In genomic region chr6:17957488-17957887, GRCh38 we compare ENCODE assay signal across 11 cellular contexts. TPM values are rescaled to one million over a fixed set of nuclear protein-coding genes. Genes with fewer than 3 reads are reported as not detected.
A peak's percentile ranks its signal among the peaks of the same experiment; 100 is the strongest.
DNase-seq lines count a peak whose midpoint lies in the region; ATAC-seq and TF ChIP-seq lines count a peak whose summit lies in the region.
"Had no signal": no experiment of that assay in that cellular context is flagged by ENCODE, and none has a peak within 500 bp of the region (broad histone marks: within the 10 kb centered on the region; RNA-seq: fewer than 3 reads in every experiment).

No MANE protein-coding gene starts in this region.

- no peaks in the 10 kb centered on the region for H3K4me1 Mint-ChIP-seq in T-helper 2 cell treated with Interferon-gamma antibody and Interleukin-4, amounts not matched to agents 5 μg/mL and 100 μg/mL, for 36 hours (ENCODE audit: low read depth)
- H3K4me1 Mint-ChIP-seq: activated CD8-positive, alpha-beta memory T cell treated with anti-CD3 and anti-CD28 coated beads, Interleukin-2, amount 10 ng/mL, durations not matched to agents 7 days and 5 days had no signal

- H3K4me3 ChIP-seq in heart right ventricle (no peak overlapping the region), OCI-LY7 (ENCODE audit: low read depth, low read length, poor library complexity, severe bottlenecking) (no peak overlapping the region), stomach (no peak overlapping the region)

- peaks cover 3% of the 10 kb centered on the region for H3K27me3 Mint-ChIP-seq in T-helper 2 cell treated with Interferon-gamma antibody and Interleukin-4, amounts not matched to agents 5 μg/mL and 100 μg/mL, for 36 hours (ENCODE audit: low read depth)
- H3K27me3 Mint-ChIP-seq: dendritic cell treated with granulocyte-macrophage colony-stimulating factor and Interleukin-4, amounts not matched to agents 40 ng/mL and 50 ng/mL, for 4 days had no signal

- H3K27ac ChIP-seq in heart right ventricle (peak overlapping the region in 6 of 10 donors; percentile 15 to 64 (median 55)), OCI-LY7 (ENCODE audit: low read depth, low read length, poor library complexity, severe bottlenecking) (no peak overlapping the region), stomach (no peak overlapping the region)

- H3K4me2 ChIP-seq in OCI-LY7 (ENCODE audit: low read length), result no peak overlapping the region

- no peak overlapping the region for H2AFZ ChIP-seq in OCI-LY7 (ENCODE audit: low read length)

- ATAC-seq in heart right ventricle (peak in 2 of 8 donors; percentile 18 to 39), HG03439 (IDR thresholded peaks at IDR 0.05; ENCODE audit: unreplicated experiment) (peak; percentile 61)
- ATAC-seq: activated CD8-positive, alpha-beta memory T cell treated with anti-CD3 and anti-CD28 coated beads, Interleukin-2, amount 10 ng/mL, durations not matched to agents 7 days and 5 days had no signal

- BruUV-seq in OCI-LY7 (replicated peaks; lab: Mats Ljungman, UMichigan), result no TSS peak

- H3K27ac Mint-ChIP-seq in T-helper 2 cell treated with Interferon-gamma antibody and Interleukin-4, amounts not matched to agents 5 μg/mL and 100 μg/mL, for 36 hours, result no peak overlapping the region
- H3K27ac Mint-ChIP-seq: activated CD8-positive, alpha-beta memory T cell treated with anti-CD3 and anti-CD28 coated beads, Interleukin-2, amount 10 ng/mL, durations not matched to agents 7 days and 5 days; dendritic cell treated with granulocyte-macrophage colony-stimulating factor and Interleukin-4, amounts not matched to agents 40 ng/mL and 50 ng/mL, for 4 days had no signal

- no peaks in the 10 kb centered on the region for H3K36me3 Mint-ChIP-seq in T-helper 2 cell treated with Interferon-gamma antibody and Interleukin-4, amounts not matched to agents 5 μg/mL and 100 μg/mL, for 36 hours (ENCODE audit: low read depth)
- H3K36me3 Mint-ChIP-seq: activated CD8-positive, alpha-beta memory T cell treated with anti-CD3 and anti-CD28 coated beads, Interleukin-2, amount 10 ng/mL, durations not matched to agents 7 days and 5 days had no signal

- no peaks in the 10 kb centered on the region for H3K9me3 ChIP-seq in heart right ventricle
- H3K9me3 ChIP-seq in OCI-LY7 (ENCODE audit: low read length), result no peaks in the 10 kb centered on the region
- no peaks in the 10 kb centered on the region for H3K9me3 ChIP-seq in stomach

- intact Hi-C loops in heart right ventricle (cut with DNase I) (no loop called here), cardiac septum (cut with DNase I) (no loop called here), OCI-LY7 (cut with micrococcal nuclease; ENCODE audit: unreplicated experiment) (no loop called here), stomach (cut with DNase I; ENCODE audit: low total_unique reads) (no loop called here)

- CTCF ChIA-PET in OCI-LY7 (lab: Charles Lee; ENCODE audit: unreplicated experiment), result interaction anchor here (0.6 kb wide), 1 partner anchor 89 kb away, joined by 3 read pairs; no protein-coding TSS in a partner anchor

- H3K36me3 ChIP-seq in heart right ventricle, result peaks cover 0 to 9% (median 0%) of the 10 kb centered on the region in 9 donors
- H3K36me3 ChIP-seq in OCI-LY7 (ENCODE audit: insufficient read depth, low read length), result no peaks in the 10 kb centered on the region
- peaks cover 0 to 4% (median 0%) of the 10 kb centered on the region in 4 donors for H3K36me3 ChIP-seq in stomach

- no peak for TF ChIP-seq POLR2A in stomach (IDR thresholded peaks at IDR 0.05)

- H3K9me3 Mint-ChIP-seq in T-helper 2 cell treated with Interferon-gamma antibody and Interleukin-4, amounts not matched to agents 5 μg/mL and 100 μg/mL, for 36 hours, result no peaks in the 10 kb centered on the region
- H3K9me3 Mint-ChIP-seq: dendritic cell treated with granulocyte-macrophage colony-stimulating factor and Interleukin-4, amounts not matched to agents 40 ng/mL and 50 ng/mL, for 4 days had no signal

- no peak overlapping the region for H3K4me3 Mint-ChIP-seq in T-helper 2 cell treated with Interferon-gamma antibody and Interleukin-4, amounts not matched to agents 5 μg/mL and 100 μg/mL, for 36 hours
- H3K4me3 Mint-ChIP-seq: activated CD8-positive, alpha-beta memory T cell treated with anti-CD3 and anti-CD28 coated beads, Interleukin-2, amount 10 ng/mL, durations not matched to agents 7 days and 5 days; dendritic cell treated with granulocyte-macrophage colony-stimulating factor and Interleukin-4, amounts not matched to agents 40 ng/mL and 50 ng/mL, for 4 days had no signal

- H3K27me3 ChIP-seq in heart right ventricle, result no peaks in the 10 kb centered on the region
- no peaks in the 10 kb centered on the region for H3K27me3 ChIP-seq in stomach

- no peak for TF ChIP-seq CTCF in heart right ventricle (IDR thresholded peaks at IDR 0.05)
- no peak for TF ChIP-seq CTCF in OCI-LY7 (conservative IDR thresholded peaks at IDR 0.05; ENCODE audit: low read length)
- TF ChIP-seq CTCF in stomach (IDR thresholded peaks at IDR 0.05), result no peak

- POLR2A ChIA-PET in OCI-LY7 (lab: Charles Lee), result interaction anchor here (0.6 to 0.7 kb wide), 3 partner anchors 70 to 1112 kb away, joined by 3 read pairs; no protein-coding TSS in a partner anchor

- DNase-seq in heart right ventricle (no peak), cardiac septum (ENCODE audit: low spot score) (no peak), foreskin melanocyte (peak; percentile 32), superior temporal gyrus (ENCODE audit: extremely low spot score) (peak; percentile 36), OCI-LY7 (ENCODE audit: low spot score) (no peak), stomach (no peak)
- no peak for DNase-seq in T-helper 2 cell treated with Interferon-gamma antibody and Interleukin-4, amounts not matched to agents 5 μg/mL and 100 μg/mL, for 36 hours (ENCODE audit: low spot score)
- DNase-seq: activated CD8-positive, alpha-beta memory T cell treated with anti-CD3 and anti-CD28 coated beads, Interleukin-2, amount 10 ng/mL, durations not matched to agents 7 days and 5 days; NCI-H1105 had no signal

- H3K4me1 ChIP-seq in heart right ventricle (peaks cover 4 to 70% (median 53%) of the 10 kb centered on the region in 9 donors), OCI-LY7 (ENCODE audit: insufficient read depth, low read length, poor library complexity, severe bottlenecking) (no peaks in the 10 kb centered on the region), stomach (peaks cover 0 to 51% (median 35%) of the 10 kb centered on the region in 4 donors)

- H3K9me2 ChIP-seq in OCI-LY7 (ENCODE audit: insufficient read depth, low read length), result no peaks in the 10 kb centered on the region

- no peak for TF ChIP-seq EP300 in stomach (IDR thresholded peaks at IDR 0.05)

- H3K79me2 ChIP-seq in OCI-LY7 (ENCODE audit: insufficient read depth, low read depth, low read length), result no peaks in the 10 kb centered on the region

- 6 to 25% methylated on average over 1 of the region's 1 CpG for WGBS in heart right ventricle, 2 donors
- 6 to 25% (median 19%) methylated on average over 1 of the region's 1 CpG for WGBS in stomach, 5 donors

- H4K20me1 ChIP-seq in OCI-LY7 (ENCODE audit: insufficient read depth, low read length), result no peaks in the 10 kb centered on the region

RNA-seq across cellular contexts. Expression of gene KIF13A, which starts 29.9 kb away (rescaled TPM):
- total RNA-seq in heart right ventricle (100 to 1,000 TPM in 6 of 10 donors, 10 to 100 TPM in 4; 48.0 to 198 (median 118) TPM), cardiac septum (145 TPM), OCI-LY7 (2022) (0.30 TPM in 1 of 2 replicates, not detected in the other), stomach (10 to 100 TPM; 11.7 to 60.6 (median 44.6) TPM)
- polyA plus RNA-seq in heart right ventricle (10 to 100 TPM; 16.7 to 17.2 TPM), stomach (10 to 100 TPM in 2 of 3 donors, 1 to 10 TPM in 1; 9.2 to 14.2 (median 11.1) TPM)
- total RNA-seq in OCI-LY7 (2014; rRNA removed; shearing (Covaris generic)), result 1.5 and 2.3 TPM in 2 replicates

Comparison
In these comparisons a context has a peak if more than half of its experiments do, and no peak if none do; other contexts are left out.
1. DNase-seq: peak in foreskin melanocyte (single experiment) and superior temporal gyrus (single experiment); none in heart right ventricle (0 of 2), cardiac septum (single experiment), OCI-LY7 (single experiment), stomach (single experiment) and T-helper 2 cell treated with Interferon-gamma antibody and Interleukin-4, amounts not matched to agents 5 μg/mL and 100 μg/mL, for 36 hours (single experiment).
2. H3K27ac ChIP-seq: peak in heart right ventricle (6 of 10); none in OCI-LY7 (single experiment) and stomach (0 of 5).